In the genomic region with DNA sequence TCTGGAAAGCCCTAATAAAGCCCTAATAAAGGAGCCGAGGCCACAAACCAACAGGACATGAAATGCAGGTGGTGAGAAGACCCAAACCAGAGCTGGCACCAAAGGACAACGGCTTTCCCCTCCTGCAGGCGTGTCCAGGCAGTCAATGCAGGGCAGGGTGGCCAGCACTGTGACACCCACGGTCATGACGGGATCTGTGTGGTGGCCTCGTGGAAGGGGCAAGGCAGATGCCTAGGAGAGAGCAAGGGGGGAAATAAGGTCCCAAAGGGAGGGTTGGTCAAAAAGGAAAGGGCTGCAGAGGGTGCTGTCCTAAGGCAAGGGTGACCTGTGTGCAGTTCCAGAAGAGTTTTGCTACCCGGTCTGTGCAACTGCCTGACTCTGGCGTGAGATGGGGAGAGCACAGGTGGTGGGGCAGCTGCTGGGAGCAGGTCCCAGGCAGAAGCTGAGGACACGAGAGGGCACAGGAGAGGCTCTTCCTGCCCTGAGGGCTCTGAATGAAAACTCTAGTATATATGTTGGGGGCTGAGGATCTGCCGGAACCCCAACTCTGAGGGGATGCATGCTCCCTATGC, we compare ENCODE assay signal across 1 cellular context.
TF ChIP-seq lines count a peak whose summit lies in the region.

No MANE protein-coding gene starts in this region.

TF ChIP-seq in HepG2, 621 proteins besides CTCF, POLR2A, EP300 and RAD21 (continued from another document):
- no peak for TF ChIP-seq ZNF503 (CRISPR knock-in tag; IDR thresholded peaks at IDR 0.05)
- TF ChIP-seq, protein P1, sequence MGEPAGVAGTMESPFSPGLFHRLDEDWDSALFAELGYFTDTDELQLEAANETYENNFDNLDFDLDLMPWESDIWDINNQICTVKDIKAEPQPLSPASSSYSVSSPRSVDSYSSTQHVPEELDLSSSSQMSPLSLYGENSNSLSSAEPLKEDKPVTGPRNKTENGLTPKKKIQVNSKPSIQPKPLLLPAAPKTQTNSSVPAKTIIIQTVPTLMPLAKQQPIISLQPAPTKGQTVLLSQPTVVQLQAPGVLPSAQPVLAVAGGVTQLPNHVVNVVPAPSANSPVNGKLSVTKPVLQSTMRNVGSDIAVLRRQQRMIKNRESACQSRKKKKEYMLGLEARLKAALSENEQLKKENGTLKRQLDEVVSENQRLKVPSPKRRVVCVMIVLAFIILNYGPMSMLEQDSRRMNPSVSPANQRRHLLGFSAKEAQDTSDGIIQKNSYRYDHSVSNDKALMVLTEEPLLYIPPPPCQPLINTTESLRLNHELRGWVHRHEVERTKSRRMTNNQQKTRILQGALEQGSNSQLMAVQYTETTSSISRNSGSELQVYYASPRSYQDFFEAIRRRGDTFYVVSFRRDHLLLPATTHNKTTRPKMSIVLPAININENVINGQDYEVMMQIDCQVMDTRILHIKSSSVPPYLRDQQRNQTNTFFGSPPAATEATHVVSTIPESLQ (CRISPR knock-in tag; conservative IDR thresholded peaks at IDR 0.05) = no peak
- TF ChIP-seq U2AF2 (IDR thresholded peaks at IDR 0.05; ENCODE audit: low read depth, low read length) = no peak
- TF ChIP-seq ZNF225 (CRISPR knock-in tag; IDR thresholded peaks at IDR 0.05) = no peak
- no peak for TF ChIP-seq ZNF354B (CRISPR knock-in tag; IDR thresholded peaks at IDR 0.05)
- TF ChIP-seq, protein P2, sequence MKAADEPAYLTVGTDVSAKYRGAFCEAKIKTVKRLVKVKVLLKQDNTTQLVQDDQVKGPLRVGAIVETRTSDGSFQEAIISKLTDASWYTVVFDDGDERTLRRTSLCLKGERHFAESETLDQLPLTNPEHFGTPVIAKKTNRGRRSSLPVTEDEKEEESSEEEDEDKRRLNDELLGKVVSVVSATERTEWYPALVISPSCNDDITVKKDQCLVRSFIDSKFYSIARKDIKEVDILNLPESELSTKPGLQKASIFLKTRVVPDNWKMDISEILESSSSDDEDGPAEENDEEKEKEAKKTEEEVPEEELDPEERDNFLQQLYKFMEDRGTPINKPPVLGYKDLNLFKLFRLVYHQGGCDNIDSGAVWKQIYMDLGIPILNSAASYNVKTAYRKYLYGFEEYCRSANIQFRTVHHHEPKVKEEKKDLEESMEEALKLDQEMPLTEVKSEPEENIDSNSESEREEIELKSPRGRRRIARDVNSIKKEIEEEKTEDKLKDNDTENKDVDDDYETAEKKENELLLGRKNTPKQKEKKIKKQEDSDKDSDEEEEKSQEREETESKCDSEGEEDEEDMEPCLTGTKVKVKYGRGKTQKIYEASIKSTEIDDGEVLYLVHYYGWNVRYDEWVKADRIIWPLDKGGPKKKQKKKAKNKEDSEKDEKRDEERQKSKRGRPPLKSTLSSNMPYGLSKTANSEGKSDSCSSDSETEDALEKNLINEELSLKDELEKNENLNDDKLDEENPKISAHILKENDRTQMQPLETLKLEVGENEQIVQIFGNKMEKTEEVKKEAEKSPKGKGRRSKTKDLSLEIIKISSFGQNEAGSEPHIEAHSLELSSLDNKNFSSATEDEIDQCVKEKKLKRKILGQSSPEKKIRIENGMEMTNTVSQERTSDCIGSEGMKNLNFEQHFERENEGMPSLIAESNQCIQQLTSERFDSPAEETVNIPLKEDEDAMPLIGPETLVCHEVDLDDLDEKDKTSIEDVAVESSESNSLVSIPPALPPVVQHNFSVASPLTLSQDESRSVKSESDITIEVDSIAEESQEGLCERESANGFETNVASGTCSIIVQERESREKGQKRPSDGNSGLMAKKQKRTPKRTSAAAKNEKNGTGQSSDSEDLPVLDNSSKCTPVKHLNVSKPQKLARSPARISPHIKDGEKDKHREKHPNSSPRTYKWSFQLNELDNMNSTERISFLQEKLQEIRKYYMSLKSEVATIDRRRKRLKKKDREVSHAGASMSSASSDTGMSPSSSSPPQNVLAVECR (CRISPR knock-in tag; IDR thresholded peaks at IDR 0.05; ENCODE audit: borderline replicate concordance) = no peak
- TF ChIP-seq, protein P3, sequence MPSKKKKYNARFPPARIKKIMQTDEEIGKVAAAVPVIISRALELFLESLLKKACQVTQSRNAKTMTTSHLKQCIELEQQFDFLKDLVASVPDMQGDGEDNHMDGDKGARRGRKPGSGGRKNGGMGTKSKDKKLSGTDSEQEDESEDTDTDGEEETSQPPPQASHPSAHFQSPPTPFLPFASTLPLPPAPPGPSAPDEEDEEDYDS (CRISPR knock-in tag; IDR thresholded peaks at IDR 0.05) = no peak
- TF ChIP-seq MYNN (CRISPR knock-in tag; IDR thresholded peaks at IDR 0.05; ENCODE audit: low read depth) = no peak
- TF ChIP-seq ZNF891 (CRISPR knock-in tag; IDR thresholded peaks at IDR 0.05) = no peak
- TF ChIP-seq SOX13 (IDR thresholded peaks at IDR 0.05) = no peak
- no peak for TF ChIP-seq SOX13 (CRISPR knock-in tag; conservative IDR thresholded peaks at IDR 0.05 in 1 of 2, IDR thresholded peaks at IDR 0.05 in 1 of 2)
- TF ChIP-seq FOXP1 (IDR thresholded peaks at IDR 0.05) = no peak
- TF ChIP-seq FOXP1 (CRISPR knock-in tag; IDR thresholded peaks at IDR 0.05) = no peak
- TF ChIP-seq ZNF839 (CRISPR knock-in tag; IDR thresholded peaks at IDR 0.05; ENCODE audit: borderline replicate concordance) = no peak
- TF ChIP-seq AGO2 (optimal IDR thresholded peaks at IDR 0.05; ENCODE audit: low read depth, low read length) = no peak
